16 cellular contexts compared by ENCODE assay signal in the genomic region with DNA sequence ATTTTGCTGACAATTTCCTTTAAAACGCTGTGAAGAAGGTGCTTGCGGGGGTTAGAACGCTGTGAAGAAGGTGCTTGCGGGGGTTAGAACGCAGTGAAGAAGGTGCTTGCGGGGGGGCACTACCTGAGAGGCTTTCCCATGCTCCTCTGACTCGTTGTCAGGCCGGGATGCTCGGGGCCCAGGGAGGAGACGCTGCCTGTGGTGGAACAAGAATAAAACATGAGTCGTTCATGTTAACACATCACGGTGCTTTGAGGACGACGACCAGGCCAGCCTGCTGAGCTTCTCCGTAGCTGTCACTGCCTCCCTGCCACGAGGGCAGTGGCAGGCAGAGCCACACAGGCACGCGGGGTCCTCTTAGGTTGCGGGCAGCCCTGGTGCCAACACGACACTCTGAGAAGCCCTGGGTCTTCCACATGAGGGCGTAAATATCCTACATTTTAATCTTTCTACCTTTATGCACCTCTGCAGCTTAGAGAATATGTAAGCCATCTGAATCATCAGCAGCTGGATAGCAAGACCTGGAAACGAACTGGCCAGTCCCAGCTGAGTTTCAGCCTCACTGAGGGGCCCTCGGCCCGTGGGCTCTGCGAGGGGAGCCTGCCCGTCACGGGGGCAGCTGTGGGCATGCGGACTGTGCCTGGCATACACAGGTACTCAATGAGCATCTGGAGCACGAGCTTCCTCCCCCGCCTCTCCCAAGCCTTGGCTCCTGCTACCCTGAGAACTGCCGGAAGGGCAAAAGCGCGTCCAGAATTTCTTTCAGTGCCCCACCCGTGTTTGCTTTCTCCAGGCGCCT. TPM values are rescaled to one million over a fixed set of nuclear protein-coding genes. Genes with fewer than 3 reads are reported as not detected.
DNase-seq lines count a peak whose midpoint lies in the region; ATAC-seq and TF ChIP-seq lines count a peak whose summit lies in the region.
"Had no signal": no experiment of that assay in that cellular context is flagged by ENCODE, and none has a peak within 500 bp of the region (broad histone marks: within the 10 kb centered on the region; RNA-seq: fewer than 3 reads in every experiment).

No MANE protein-coding gene starts in this region.

- no TSS peak for BruUV-seq in HCT116 (replicated peaks; lab: Mats Ljungman, UMichigan)

- H3K4me1 Mint-ChIP-seq in naive thymus-derived CD4-positive, alpha-beta T cell = peaks cover 8 to 26% (median 20%) of the 10 kb centered on the region in 7 donors
- H3K4me1 Mint-ChIP-seq: mesothelial cell of epicardium had no signal

- no peaks in the 10 kb centered on the region for H3K9me2 ChIP-seq in HCT116 (ENCODE audit: insufficient read depth)

- TF ChIP-seq RAD21 in HCT116 (IDR thresholded peaks at IDR 0.05; ENCODE audit: low read depth) = no peak; the same call in 1 of the 2 replicates

- DNase-seq in DMS79 treated with DMSO at 0.1 percent for 48 hours (lab: John Stamatoyannopoulos, UW) = peak; percentile 4
- no peak for DNase-seq in DMS79 (lab: John Stamatoyannopoulos, UW)
- DNase-seq in HCT116 (ENCODE audit: low read depth, low spot score) = no peak
- DNase-seq in naive thymus-derived CD4-positive, alpha-beta T cell = no peak
- DNase-seq in cerebellar nuclear complex (lab: John Stamatoyannopoulos, UW) = no peak
- DNase-seq in mucosa of gallbladder (ENCODE audit: low spot score) = no peak
- DNase-seq: activated CD4-positive, alpha-beta T cell treated with anti-CD3 and anti-CD28 coated beads, Interleukin-2, amount 50 U/mL, for 48 hours; CD4-positive, CD25-positive, alpha-beta regulatory T cell; HCEC 1CT; KBM-7; NCI-H1092 treated with DMSO at 0.1 percent for 48 hours had no signal

- no peaks in the 10 kb centered on the region for H3K9me3 ChIP-seq in HCT116 (ENCODE audit: control insufficient read depth in 1 of 2, insufficient read depth in 1 of 2, low read depth in 1 of 2, low read length in 2 of 2)
- H3K9me3 ChIP-seq in naive thymus-derived CD4-positive, alpha-beta T cell (ENCODE audit: control insufficient read depth in 2 of 3, low read length in 3 of 3) = no peaks in the 10 kb centered on the region
- H3K9me3 ChIP-seq: SJSA1 had no signal

- POLR2A ChIA-PET in HCT116 (lab: Charles Lee) = no interaction called here
- POLR2A ChIA-PET in naive thymus-derived CD4-positive, alpha-beta T cell (lab: Charles Lee) = no interaction called here

- CTCF ChIA-PET in HCT116 (lab: Charles Lee) = no interaction called here
- CTCF ChIA-PET in naive thymus-derived CD4-positive, alpha-beta T cell (lab: Charles Lee) = no interaction called here

- H3K36me3 Mint-ChIP-seq in naive thymus-derived CD4-positive, alpha-beta T cell = peaks cover 0 to 18% (median 8%) of the 10 kb centered on the region in 5 donors
- H3K36me3 Mint-ChIP-seq: mesothelial cell of epicardium had no signal

- no peak overlapping the region for H3K9ac ChIP-seq in HCT116 (ENCODE audit: low read length)

- no peak overlapping the region for H3K4me3 ChIP-seq in HCT116 (replicated peaks in 1 of 2; ENCODE audit: low read depth in 1 of 2, low read length in 2 of 2)
- H3K4me3 ChIP-seq in naive thymus-derived CD4-positive, alpha-beta T cell (ENCODE audit: low read length) = no peak overlapping the region
- H3K4me3 ChIP-seq: SJSA1 had no signal

- H3K4me2 ChIP-seq in HCT116 (ENCODE audit: low read length) = no peak overlapping the region

- RAD21 ChIA-PET in HCT116 (lab: Charles Lee; ENCODE audit: low non-redundant PET in 1 of 2, low total read pairs in 2 of 2, uncharacterized antibody in 2 of 2, unreplicated experiment in 2 of 2) = no interaction called here

- H4K20me1 ChIP-seq in HCT116 (ENCODE audit: insufficient read depth) = no peaks in the 10 kb centered on the region

- intact Hi-C loops in HCT116 (cut with micrococcal nuclease) = no loop called here
- intact Hi-C loops in naive thymus-derived CD4-positive, alpha-beta T cell (cut with micrococcal nuclease) = loop anchor here (5.0 kb wide), 6 partner anchors 46 to 396 kb away; a partner anchor contains a TSS

- ATAC-seq in HCT116 (peak; percentile 36), esophagus mucosa (peak; percentile 30), GM18867 (IDR thresholded peaks at IDR 0.05; ENCODE audit: unreplicated experiment) (no peak)
- no peak for ATAC-seq in naive thymus-derived CD4-positive, alpha-beta T cell

- H3K27me3 ChIP-seq in HCT116 (ENCODE audit: insufficient read depth, low read length) = peaks cover 19% of the 10 kb centered on the region; the same call in 1 of the 2 replicates
- H3K27me3 ChIP-seq in naive thymus-derived CD4-positive, alpha-beta T cell (ENCODE audit: control insufficient read depth in 2 of 2, insufficient read depth in 2 of 2, low read length in 2 of 2) = no peaks in the 10 kb centered on the region
- H3K27me3 ChIP-seq: SJSA1 had no signal

- no peaks in the 10 kb centered on the region for H3K79me2 ChIP-seq in HCT116 (ENCODE audit: insufficient read depth, low read length)

- H3K9me3 Mint-ChIP-seq in naive thymus-derived CD4-positive, alpha-beta T cell = peaks cover 0 to 20% (median 10%) of the 10 kb centered on the region in 11 donors
- H3K9me3 Mint-ChIP-seq: mesothelial cell of epicardium had no signal

- H3K36me3 ChIP-seq in HCT116 (ENCODE audit: control insufficient read depth in 1 of 2, insufficient read depth in 2 of 2, low read length in 2 of 2) = no peaks in the 10 kb centered on the region
- H3K36me3 ChIP-seq in naive thymus-derived CD4-positive, alpha-beta T cell (ENCODE audit: control insufficient read depth in 2 of 3, insufficient read depth in 3 of 3, low read length in 3 of 3) = no peaks in the 10 kb centered on the region
- H3K36me3 ChIP-seq: SJSA1 had no signal

- no peaks in the 10 kb centered on the region for H3K4me1 ChIP-seq in HCT116 (ENCODE audit: control insufficient read depth in 1 of 2, insufficient read depth in 2 of 2, low read length in 2 of 2)
- peaks cover 13 to 14% of the 10 kb centered on the region in 2 donors for H3K4me1 ChIP-seq in naive thymus-derived CD4-positive, alpha-beta T cell (ENCODE audit: control insufficient read depth in 2 of 2, insufficient read depth in 2 of 2, low read length in 2 of 2)
- H3K4me1 ChIP-seq: SJSA1 had no signal

- no peak overlapping the region for H3K4me3 Mint-ChIP-seq in naive thymus-derived CD4-positive, alpha-beta T cell
- H3K4me3 Mint-ChIP-seq: mesothelial cell of epicardium had no signal

- H3K27ac ChIP-seq in HCT116 (ENCODE audit: low read depth, low read length) = no peak overlapping the region
- H3K27ac ChIP-seq in naive thymus-derived CD4-positive, alpha-beta T cell (ENCODE audit: low read depth, low read length) = no peak overlapping the region
- H3K27ac ChIP-seq: 22Rv1, SJSA1 had no signal

- peak overlapping the region in 5 of 9 donors; percentile 24 to 86 (median 77) for H3K27ac Mint-ChIP-seq in naive thymus-derived CD4-positive, alpha-beta T cell
- H3K27ac Mint-ChIP-seq: CD4-positive, CD25-positive, alpha-beta regulatory T cell; mesothelial cell of epicardium had no signal

- H2AFZ ChIP-seq in HCT116 (ENCODE audit: low read depth, low read length, poor library complexity, severe bottlenecking) = no peak overlapping the region

- no peak for TF ChIP-seq CTCF in HCT116 (IDR thresholded peaks at IDR 0.05 in 2 of 3, conservative IDR thresholded peaks at IDR 0.05 in 1 of 3; ENCODE audit: borderline replicate concordance in 1 of 3, insufficient read depth in 1 of 3, low read depth in 2 of 3, low read length in 2 of 3)

- no peak for TF ChIP-seq POLR2A in HCT116 (IDR thresholded peaks at IDR 0.05; ENCODE audit: borderline replicate concordance, extremely low read depth, insufficient read depth, insufficient read length)

- peaks cover 10 to 16% (median 15%) of the 10 kb centered on the region in 5 donors for H3K27me3 Mint-ChIP-seq in naive thymus-derived CD4-positive, alpha-beta T cell

TF ChIP-seq in HCT116, 20 proteins besides CTCF, POLR2A, EP300 and RAD21:
- no peak for TF ChIP-seq EZH2phosphoT487 (IDR thresholded peaks at IDR 0.05; ENCODE audit: borderline replicate concordance)
- TF ChIP-seq, protein P1, sequence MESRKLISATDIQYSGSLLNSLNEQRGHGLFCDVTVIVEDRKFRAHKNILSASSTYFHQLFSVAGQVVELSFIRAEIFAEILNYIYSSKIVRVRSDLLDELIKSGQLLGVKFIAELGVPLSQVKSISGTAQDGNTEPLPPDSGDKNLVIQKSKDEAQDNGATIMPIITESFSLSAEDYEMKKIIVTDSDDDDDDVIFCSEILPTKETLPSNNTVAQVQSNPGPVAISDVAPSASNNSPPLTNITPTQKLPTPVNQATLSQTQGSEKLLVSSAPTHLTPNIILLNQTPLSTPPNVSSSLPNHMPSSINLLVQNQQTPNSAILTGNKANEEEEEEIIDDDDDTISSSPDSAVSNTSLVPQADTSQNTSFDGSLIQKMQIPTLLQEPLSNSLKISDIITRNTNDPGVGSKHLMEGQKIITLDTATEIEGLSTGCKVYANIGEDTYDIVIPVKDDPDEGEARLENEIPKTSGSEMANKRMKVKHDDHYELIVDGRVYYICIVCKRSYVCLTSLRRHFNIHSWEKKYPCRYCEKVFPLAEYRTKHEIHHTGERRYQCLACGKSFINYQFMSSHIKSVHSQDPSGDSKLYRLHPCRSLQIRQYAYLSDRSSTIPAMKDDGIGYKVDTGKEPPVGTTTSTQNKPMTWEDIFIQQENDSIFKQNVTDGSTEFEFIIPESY (IDR thresholded peaks at IDR 0.05; ENCODE audit: extremely low read depth, insufficient replicate concordance, low read length) = no peak
- no peak for TF ChIP-seq CBX3 (IDR thresholded peaks at IDR 0.05; ENCODE audit: low read depth)
- TF ChIP-seq, protein P2, sequence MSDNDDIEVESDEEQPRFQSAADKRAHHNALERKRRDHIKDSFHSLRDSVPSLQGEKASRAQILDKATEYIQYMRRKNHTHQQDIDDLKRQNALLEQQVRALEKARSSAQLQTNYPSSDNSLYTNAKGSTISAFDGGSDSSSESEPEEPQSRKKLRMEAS (IDR thresholded peaks at IDR 0.05) = no peak
- no peak for TF ChIP-seq ELF1 (IDR thresholded peaks at IDR 0.05; ENCODE audit: borderline replicate concordance, low read depth)

RNA-seq across cellular contexts. Expression of a gene that starts 47.0 kb away (rescaled TPM):
- 91.1 TPM for total RNA-seq in HCT116 (2021; ENCODE audit: unreplicated experiment)
- 75.9 and 100 TPM in 2 replicates for polyA plus RNA-seq in HCT116 (2012)
- 2.2 TPM for total RNA-seq in esophagus mucosa
- total RNA-seq in naive thymus-derived CD4-positive, alpha-beta T cell = 10 to 100 TPM; 10.6 to 28.1 (median 22.0) TPM
- 1 to 10 TPM in 1 of 2 donors, under 1 TPM in 1; 0.45 to 1.7 TPM for polyA plus RNA-seq in naive thymus-derived CD4-positive, alpha-beta T cell
- total RNA-seq in mucosa of gallbladder = 28.2 TPM

RNA-seq across cellular contexts. Expression of a gene that starts 55.0 kb away (rescaled TPM):
- total RNA-seq in HCT116 (2021; ENCODE audit: unreplicated experiment) (not detected), esophagus mucosa (1.4 TPM), mucosa of gallbladder (5.8 TPM)
- 0.02 TPM in 1 of 2 replicates, not detected in the other for polyA plus RNA-seq in HCT116 (2012)
- total RNA-seq in naive thymus-derived CD4-positive, alpha-beta T cell = 1 to 10 TPM; 1.8 to 4.1 (median 2.4) TPM
- 1 to 10 TPM; 5.8 to 6.7 TPM for polyA plus RNA-seq in naive thymus-derived CD4-positive, alpha-beta T cell
- total RNA-seq: SJSA1 had no signal

Comparison
In these comparisons a context has a peak if more than half of its experiments do, and no peak if none do; other contexts are left out.
1. ATAC-seq: peak in HCT116 (single experiment) and esophagus mucosa (single experiment); none in naive thymus-derived CD4-positive, alpha-beta T cell (single experiment) and GM18867 (single experiment).